16 cellular contexts compared by ENCODE assay signal in genomic region chr6:21922086-21922485, GRCh38.
A peak's percentile ranks its signal among the peaks of the same experiment; 100 is the strongest.
DNase-seq lines count a peak whose midpoint lies in the region; ATAC-seq and TF ChIP-seq lines count a peak whose summit lies in the region.
"Had no signal": no experiment of that assay in that cellular context is flagged by ENCODE, and none has a peak within 500 bp of the region (broad histone marks: within the 10 kb centered on the region; RNA-seq: fewer than 3 reads in every experiment).

No MANE protein-coding gene starts in this region.

- H3K36me3 ChIP-seq in GM23248 (ENCODE audit: low read depth) (no peaks in the 10 kb centered on the region), Panc1 (ENCODE audit: control insufficient read depth, insufficient read depth, low read length) (no peaks in the 10 kb centered on the region)

- in situ Hi-C loops in GM23248 (cut with MboI) = no loop called here
- in situ Hi-C loops in Panc1 (cut with HindIII; ENCODE audit: low pct_unique_long_range_greater_than_20kb, low sequenced_read_pairs) = no loop called here

- H3K27me3 ChIP-seq in GM23248 (replicated peaks; ENCODE audit: insufficient read depth) (no peaks in the 10 kb centered on the region), Panc1 (ENCODE audit: control insufficient read depth, insufficient read depth, low read length) (no peaks in the 10 kb centered on the region)

- intact Hi-C loops in Panc1 (cut with micrococcal nuclease; ENCODE audit: unreplicated experiment) = no loop called here

- ATAC-seq in Panc1 (no peak), HG03342 (IDR thresholded peaks at IDR 0.05; ENCODE audit: unreplicated experiment) (no peak), GM18873 (IDR thresholded peaks at IDR 0.05; ENCODE audit: low FRiP score, unreplicated experiment) (no peak)
- ATAC-seq: naive thymus-derived CD8-positive, alpha-beta T cell had no signal

- H3K9me3 ChIP-seq in GM23248 (ENCODE audit: low read depth) (no peaks in the 10 kb centered on the region), Panc1 (ENCODE audit: control insufficient read depth, insufficient read depth, low read depth, low read length) (no peaks in the 10 kb centered on the region)

- no peaks in the 10 kb centered on the region for H4K20me1 ChIP-seq in GM23248 (ENCODE audit: insufficient read depth)

- POLR2A ChIA-PET in Panc1 (lab: Charles Lee) = no interaction called here

- peak overlapping the region; percentile 40 for H3K4me2 ChIP-seq in GM23248 (ENCODE audit: unreplicated experiment)

- no peak for TF ChIP-seq CTCF in Panc1 (IDR thresholded peaks at IDR 0.05)

- no peak overlapping the region for H3K4me3 ChIP-seq in GM23248
- no peak overlapping the region for H3K4me3 ChIP-seq in Panc1 (ENCODE audit: low read depth in 2 of 2, low read length in 2 of 2)

- DNase-seq in GM23248 (peak; percentile 45), Panc1 (ENCODE audit: low read depth, low spot score) (no peak), hepatic stellate cell (ENCODE audit: low spot score) (peak; percentile 11), renal cortical epithelial cell (ENCODE audit: low read depth) (peak; percentile 89), NCI-H526 (lab: John Stamatoyannopoulos, UW) (no peak), globus pallidus (ENCODE audit: low spot score) (no peak)
- DNase-seq: activated CD4-positive, alpha-beta memory T cell treated with anti-CD3 and anti-CD28 coated beads for 36 hours; GF-D8; GOT3; Kasumi-1; naive thymus-derived CD8-positive, alpha-beta T cell; NCI-H1930; NCI-H774; stimulated activated CD4-positive, alpha-beta T cell treated with anti-CD3 and anti-CD28 coated beads, Interleukin-2, amount 100 ng/mL, for 24 hours had no signal

- no peak overlapping the region for H3K27ac ChIP-seq in GM23248
- peak overlapping the region; percentile 18; the same call in 1 of the 2 replicates for H3K27ac ChIP-seq in Panc1 (ENCODE audit: low read length)

- no peaks in the 10 kb centered on the region for H3K79me2 ChIP-seq in GM23248 (ENCODE audit: insufficient read depth)

- CTCF ChIA-PET in Panc1 (lab: Charles Lee) = no interaction called here

- H3K9me2 ChIP-seq in GM23248 (ENCODE audit: insufficient read depth) = no peaks in the 10 kb centered on the region; the same call in 1 of the 2 replicates

- 50% methylated on average over 2 of the region's 2 CpGs for WGBS in GM23248 (ENCODE audit: low coverage in 1 of 2, low lambda C conversion rate in 2 of 2, missing lambda C conversion rate in 2 of 2), 2 experiments

- H3K9ac ChIP-seq in GM23248 = no peak overlapping the region

- peaks cover 4% of the 10 kb centered on the region; the same call in 1 of the 2 replicates for H3F3A ChIP-seq in GM23248 (ENCODE audit: insufficient read depth)

- no TSS peak for BruUV-seq in Panc1 (replicated peaks; lab: Mats Ljungman, UMichigan)

- H2AFZ ChIP-seq in GM23248 = no peak overlapping the region

- H3K4me1 ChIP-seq in GM23248 (ENCODE audit: insufficient read depth) (peaks cover 9% of the 10 kb centered on the region), Panc1 (ENCODE audit: control insufficient read depth, insufficient read depth, low read length) (no peaks in the 10 kb centered on the region; the same call in 1 of the 2 replicates)

Comparison
In these comparisons a context has a peak if more than half of its experiments do, and no peak if none do; other contexts are left out.
1. DNase-seq: peak in GM23248 (single experiment), hepatic stellate cell (single experiment) and renal cortical epithelial cell (single experiment); none in Panc1 (single experiment), NCI-H526 (0 of 2) and globus pallidus (single experiment).